Comparison of ENCODE assay signal across 21 cellular contexts in the genomic region with DNA sequence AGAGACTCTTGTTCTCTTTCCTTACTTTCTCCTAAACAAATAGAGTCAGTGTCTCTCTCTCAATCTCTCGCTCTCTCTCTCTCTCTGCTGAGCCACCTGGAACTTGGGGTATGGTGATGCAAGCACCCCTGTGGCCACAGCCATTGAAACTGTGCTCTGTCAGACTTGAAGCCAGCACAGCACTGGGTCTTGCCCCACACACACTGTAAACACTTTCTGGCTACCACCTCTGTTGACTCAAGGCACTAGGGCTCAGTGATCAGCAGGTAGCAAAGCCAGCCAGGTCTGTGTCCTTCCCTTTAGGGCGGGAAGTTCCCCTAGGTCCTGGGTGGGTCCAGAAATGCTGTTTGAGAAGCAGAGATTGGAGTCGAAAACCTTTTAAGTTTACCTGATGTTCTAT.
DNase-seq lines count a peak whose midpoint lies in the region; ATAC-seq, FAIRE-seq and TF ChIP-seq lines count a peak whose summit lies in the region.
"Had no signal": no experiment of that assay in that cellular context is flagged by ENCODE, and none has a peak within 500 bp of the region (broad histone marks: within the 10 kb centered on the region; RNA-seq: fewer than 3 reads in every experiment).

No MANE protein-coding gene starts in this region.

- peak; percentile 8 for DNase-seq in DMS53 (lab: John Stamatoyannopoulos, UW)
- no peak for DNase-seq in DMS53 treated with DMSO at 0.1 percent for 48 hours (lab: John Stamatoyannopoulos, UW; ENCODE audit: unreplicated experiment)
- no peak for DNase-seq in WTC11 (ENCODE audit: low spot score)
- peak; percentile 41 for DNase-seq in kidney tubule cell (ENCODE audit: low spot score)
- no peak for DNase-seq in germinal center (ENCODE audit: low spot score)
- DNase-seq in activated naive CD4-positive, alpha-beta T cell treated with anti-CD3 and anti-CD28 coated beads, Interleukin-2, amount 50 U/mL, for 72 hours (ENCODE audit: low spot score in 2 of 2) = no peak
- no peak for DNase-seq in frontal cortex (ENCODE audit: low spot score in 2 of 2)
- DNase-seq in vagina (ENCODE audit: extremely low spot score in 2 of 2) = no peak
- DNase-seq: CD8-positive, alpha-beta memory T cell; DMS 273 treated with DMSO at 0.1 percent for 48 hours; DMS79 treated with DMSO at 0.1 percent for 48 hours; EL; HCEC 1CT; HFFc6; KG1 had no signal

- FAIRE-seq in frontal cortex (lab: Jason Lieb, UNC) = no peak
- FAIRE-seq: G401.6, GM12892, H1 had no signal

- H3K4me1 ChIP-seq in vagina = no peaks in the 10 kb centered on the region

- H3K27me3 Mint-ChIP-seq in WTC11 (ENCODE audit: low read depth) = no peaks in the 10 kb centered on the region
- H3K27me3 Mint-ChIP-seq: CD8-positive, alpha-beta memory T cell; IgD-negative memory B cell had no signal

- TF ChIP-seq CTCF in WTC11 (IDR thresholded peaks at IDR 0.05) (no peak), vagina (IDR thresholded peaks at IDR 0.05) (no peak)

- peak overlapping the region; percentile 89; the same call in 1 of the 2 replicates for H3K27ac Mint-ChIP-seq in WTC11
- H3K27ac Mint-ChIP-seq in activated naive CD4-positive, alpha-beta T cell treated with anti-CD3 and anti-CD28 coated beads, Interleukin-2, amount 50 U/mL, for 72 hours = no peak overlapping the region
- H3K27ac Mint-ChIP-seq: CD14-positive monocyte; CD8-positive, alpha-beta memory T cell; HFFc6; IgD-negative memory B cell had no signal

- peaks cover 2% of the 10 kb centered on the region for H3K4me1 Mint-ChIP-seq in WTC11
- H3K4me1 Mint-ChIP-seq: CD14-positive monocyte; CD8-positive, alpha-beta memory T cell; IgD-negative memory B cell had no signal

- no peak overlapping the region for H3K4me3 Mint-ChIP-seq in WTC11
- H3K4me3 Mint-ChIP-seq: CD14-positive monocyte; CD8-positive, alpha-beta memory T cell; HFFc6; IgD-negative memory B cell had no signal

- H3K27ac ChIP-seq in vagina = no peak overlapping the region
- H3K27ac ChIP-seq: 22Rv1 had no signal

- CTCF ChIA-PET in WTC11 (lab: Charles Lee) = no interaction called here

- no peaks in the 10 kb centered on the region for H3K27me3 ChIP-seq in vagina

- TF ChIP-seq POLR2A in vagina (IDR thresholded peaks at IDR 0.05) = no peak

- peak; percentile 66 for ATAC-seq in WTC11
- no peak for ATAC-seq in activated naive CD4-positive, alpha-beta T cell treated with anti-CD3 and anti-CD28 coated beads, Interleukin-2, amount 50 U/mL, for 72 hours

- POLR2A ChIA-PET in WTC11 (lab: Charles Lee) = no interaction called here

- peaks cover 18% of the 10 kb centered on the region for H3K9me3 Mint-ChIP-seq in WTC11
- H3K9me3 Mint-ChIP-seq in activated naive CD4-positive, alpha-beta T cell treated with anti-CD3 and anti-CD28 coated beads, Interleukin-2, amount 50 U/mL, for 72 hours = peaks cover 18 to 36% of the 10 kb centered on the region in 2 donors

- H3K36me3 Mint-ChIP-seq in WTC11 = no peaks in the 10 kb centered on the region
- no peaks in the 10 kb centered on the region for H3K36me3 Mint-ChIP-seq in activated naive CD4-positive, alpha-beta T cell treated with anti-CD3 and anti-CD28 coated beads, Interleukin-2, amount 50 U/mL, for 72 hours
- H3K36me3 Mint-ChIP-seq: CD14-positive monocyte; CD8-positive, alpha-beta memory T cell had no signal

- H3K4me3 ChIP-seq in vagina = no peak overlapping the region

- intact Hi-C loops in vagina (cut with DNase I) = no loop called here

- no peaks in the 10 kb centered on the region for H3K9me3 ChIP-seq in vagina

- H3K36me3 ChIP-seq in vagina = no peaks in the 10 kb centered on the region

TF ChIP-seq in WTC11, 78 proteins besides CTCF, POLR2A, EP300 and RAD21 (continues in another document):
- TF ChIP-seq ZNF232 (CRISPR knock-in tag; IDR thresholded peaks at IDR 0.05) (no peak), JAZF1 (CRISPR knock-in tag; IDR thresholded peaks at IDR 0.05) (no peak), IRF1 (CRISPR knock-in tag; IDR thresholded peaks at IDR 0.05) (no peak), ZMAT4 (CRISPR knock-in tag; IDR thresholded peaks at IDR 0.05) (no peak), NFYB (CRISPR knock-in tag; conservative IDR thresholded peaks at IDR 0.05; ENCODE audit: low read depth) (no peak), AR (CRISPR knock-in tag; IDR thresholded peaks at IDR 0.05) (no peak), ATF6 (CRISPR knock-in tag; IDR thresholded peaks at IDR 0.05) (no peak), ZNF138 (CRISPR knock-in tag; conservative IDR thresholded peaks at IDR 0.05) (no peak), NR1H2 (CRISPR knock-in tag; IDR thresholded peaks at IDR 0.05) (no peak), ZNF396 (CRISPR knock-in tag; IDR thresholded peaks at IDR 0.05; ENCODE audit: borderline replicate concordance) (no peak), NFE2L1 (CRISPR knock-in tag; IDR thresholded peaks at IDR 0.05) (no peak)
- TF ChIP-seq, protein P1, sequence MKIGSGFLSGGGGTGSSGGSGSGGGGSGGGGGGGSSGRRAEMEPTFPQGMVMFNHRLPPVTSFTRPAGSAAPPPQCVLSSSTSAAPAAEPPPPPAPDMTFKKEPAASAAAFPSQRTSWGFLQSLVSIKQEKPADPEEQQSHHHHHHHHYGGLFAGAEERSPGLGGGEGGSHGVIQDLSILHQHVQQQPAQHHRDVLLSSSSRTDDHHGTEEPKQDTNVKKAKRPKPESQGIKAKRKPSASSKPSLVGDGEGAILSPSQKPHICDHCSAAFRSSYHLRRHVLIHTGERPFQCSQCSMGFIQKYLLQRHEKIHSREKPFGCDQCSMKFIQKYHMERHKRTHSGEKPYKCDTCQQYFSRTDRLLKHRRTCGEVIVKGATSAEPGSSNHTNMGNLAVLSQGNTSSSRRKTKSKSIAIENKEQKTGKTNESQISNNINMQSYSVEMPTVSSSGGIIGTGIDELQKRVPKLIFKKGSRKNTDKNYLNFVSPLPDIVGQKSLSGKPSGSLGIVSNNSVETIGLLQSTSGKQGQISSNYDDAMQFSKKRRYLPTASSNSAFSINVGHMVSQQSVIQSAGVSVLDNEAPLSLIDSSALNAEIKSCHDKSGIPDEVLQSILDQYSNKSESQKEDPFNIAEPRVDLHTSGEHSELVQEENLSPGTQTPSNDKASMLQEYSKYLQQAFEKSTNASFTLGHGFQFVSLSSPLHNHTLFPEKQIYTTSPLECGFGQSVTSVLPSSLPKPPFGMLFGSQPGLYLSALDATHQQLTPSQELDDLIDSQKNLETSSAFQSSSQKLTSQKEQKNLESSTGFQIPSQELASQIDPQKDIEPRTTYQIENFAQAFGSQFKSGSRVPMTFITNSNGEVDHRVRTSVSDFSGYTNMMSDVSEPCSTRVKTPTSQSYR (CRISPR knock-in tag; IDR thresholded peaks at IDR 0.05) = no peak

Comparison
In these comparisons a context has a peak if more than half of its experiments do, and no peak if none do; other contexts are left out.
1. DNase-seq: peak in DMS53 (single experiment) and kidney tubule cell (single experiment); none in DMS53 treated with DMSO at 0.1 percent for 48 hours (single experiment), WTC11 (single experiment), germinal center (single experiment), activated naive CD4-positive, alpha-beta T cell treated with anti-CD3 and anti-CD28 coated beads, Interleukin-2, amount 50 U/mL, for 72 hours (0 of 2), frontal cortex (0 of 2) and vagina (0 of 2).